1 cellular context compared by ENCODE assay signal in the genomic region with DNA sequence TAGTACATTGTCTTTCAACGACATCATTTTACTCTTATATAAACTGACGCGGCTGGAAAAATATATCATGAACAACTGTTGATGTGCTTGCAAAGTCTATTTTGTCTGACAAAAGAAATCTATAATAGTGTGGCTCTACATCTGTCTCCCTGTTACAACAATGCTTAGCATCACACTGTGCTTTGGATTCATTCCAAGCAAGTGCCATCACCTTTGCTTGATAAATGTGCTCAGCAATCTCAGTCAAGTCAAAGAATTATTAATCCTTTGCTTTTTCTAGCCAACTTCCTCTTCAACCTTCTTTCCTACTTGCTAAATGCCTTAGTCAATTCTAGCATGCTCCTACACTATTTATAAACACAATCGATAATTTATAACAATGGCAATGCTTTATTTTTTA.
TF ChIP-seq lines count a peak whose summit lies in the region.

No MANE protein-coding gene starts in this region.

TF ChIP-seq in SK-N-SH treated with all-trans-retinoic acid at 6 μM for 48 hours, 23 proteins besides CTCF, POLR2A, EP300 and RAD21 (continued from another document):
- TF ChIP-seq ZNF565 (CRISPR knock-in tag; conservative IDR thresholded peaks at IDR 0.05; ENCODE audit: low read depth): no peak
